In genomic region chr11:110758012-110758411, GRCh38 we compare ENCODE assay signal across 24 cellular contexts. TPM values are rescaled to one million over a fixed set of nuclear protein-coding genes. Genes with fewer than 3 reads are reported as not detected.
"Had no signal": no experiment of that assay in that cellular context is flagged by ENCODE, and none has a peak within 500 bp of the region (broad histone marks: within the 10 kb centered on the region; RNA-seq: fewer than 3 reads in every experiment).

No MANE protein-coding gene starts in this region.

- H3K9ac ChIP-seq: parathyroid adenoma had no signal

- H3K27me3 ChIP-seq: left lung, right lobe of liver, tibial nerve, uterus had no signal

- DNase-seq: hypothalamus; immature natural killer cell; kidney; left colon; left lung; lower lobe of right lung; mammary epithelial cell; mesenchymal stem cell; naive thymus-derived CD8-positive, alpha-beta T cell; nucleus accumbens; psoas muscle; right lobe of liver; stimulated activated CD4-positive, alpha-beta T cell treated with anti-CD3 and anti-CD28 coated beads, Interleukin-1b, Interleukin-23, amount 100 ng/mL, for 48 hours; stimulated activated CD4-positive, alpha-beta T cell treated with anti-CD3 and anti-CD28 coated beads, Interleukin-2, amount 100 ng/mL, for 48 hours; stimulated activated CD4-positive, alpha-beta T cell treated with anti-CD3 and anti-CD28 coated beads, Interleukin-4, amount 100 ng/mL, for 4 hours; stimulated activated CD8-positive, alpha-beta memory T cell treated with anti-CD3 and anti-CD28 coated beads, Interleukin-4, amount 100 ng/mL, for 48 hours; stimulated activated naive CD4-positive, alpha-beta T cell treated with Interleukin-2 at 50 U/mL for 16 hours; stimulated activated naive CD8-positive, alpha-beta T cell treated with anti-CD3 and anti-CD28 coated beads, Interleukin-15, amount 100 ng/mL, for 72 hours; substantia nigra; uterus had no signal

- H3K27ac ChIP-seq: left lung, lower lobe of right lung, parathyroid adenoma, psoas muscle, right lobe of liver, tibial nerve, uterus had no signal

- H3K4me1 ChIP-seq: parathyroid adenoma, psoas muscle, uterus had no signal

- H3K4me3 ChIP-seq: left lung, lower lobe of right lung, psoas muscle, right lobe of liver, smooth muscle cell, tibial nerve, uterus had no signal

- H3K9me3 ChIP-seq: right lobe of liver had no signal

- ATAC-seq: left lung; lower lobe of right lung; naive thymus-derived CD8-positive, alpha-beta T cell; psoas muscle; right lobe of liver; stimulated activated memory B cell treated with anti-CD40 and anti-IgM and Interleukin-4, amounts not matched to agents 10 μg/mL and 1 μg/mL and 100 μg/mL, for 72 hours; stimulated activated naive CD8-positive, alpha-beta T cell treated with anti-CD3 and anti-CD28 coated beads, Interleukin-15, amount 100 ng/mL, for 72 hours had no signal

- H3K36me3 ChIP-seq: left lung, lower lobe of right lung, right lobe of liver, tibial nerve, uterus had no signal

RNA-seq across cellular contexts. Expression of gene ARHGAP20, which starts 45.8 kb away (rescaled TPM):
- polyA plus RNA-seq: immature natural killer cell; mammary epithelial cell; naive thymus-derived CD8-positive, alpha-beta T cell had no signal
